Comparison of ENCODE assay signal across 24 cellular contexts in the genomic region with DNA sequence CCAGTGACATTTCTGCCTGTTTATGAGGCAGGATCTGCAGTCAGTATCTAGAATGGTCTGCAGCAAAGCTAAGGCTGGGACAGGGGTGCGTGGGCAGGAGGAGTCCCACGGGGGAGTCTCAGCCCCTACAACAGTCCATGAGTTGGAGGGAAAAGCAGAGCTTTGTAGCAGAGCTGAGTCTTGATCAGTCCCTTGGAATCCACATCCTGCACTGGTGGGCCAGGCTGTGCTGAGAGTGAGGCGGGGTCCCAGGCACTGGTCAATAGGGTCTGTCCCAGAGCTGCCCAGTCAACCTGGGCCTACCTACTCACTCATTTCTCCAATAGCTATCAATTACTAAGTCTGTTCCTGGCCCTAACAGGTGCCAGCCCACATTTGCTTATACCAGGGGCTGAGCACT. TPM values are rescaled to one million over a fixed set of nuclear protein-coding genes. Genes with fewer than 3 reads are reported as not detected.
DNase-seq lines count a peak whose midpoint lies in the region; ATAC-seq and TF ChIP-seq lines count a peak whose summit lies in the region.
"Had no signal": no experiment of that assay in that cellular context is flagged by ENCODE, and none has a peak within 500 bp of the region (broad histone marks: within the 10 kb centered on the region; RNA-seq: fewer than 3 reads in every experiment).

No MANE protein-coding gene starts in this region.

- H2BK20ac ChIP-seq in IMR-90 (ENCODE audit: low read depth, low read length): no peak overlapping the region

- no peak overlapping the region for H3K4me3 ChIP-seq in IMR-90 (ENCODE audit: insufficient read depth, low read depth, low read length)
- H3K4me3 ChIP-seq in osteoblast (ENCODE audit: insufficient read depth, low read length): no peak overlapping the region
- no peak overlapping the region for H3K4me3 ChIP-seq in upper lobe of right lung
- H3K4me3 ChIP-seq: GM23248 had no signal

- H4K91ac ChIP-seq in IMR-90 (ENCODE audit: insufficient read depth, low read depth, low read length): no peak overlapping the region

- no peak overlapping the region for H4K5ac ChIP-seq in IMR-90 (ENCODE audit: low read depth, low read length)

- no peak overlapping the region for H3K4me3 Mint-ChIP-seq in immature natural killer cell
- H3K4me3 Mint-ChIP-seq: CD4-positive, alpha-beta T cell; H9 had no signal

- POLR2A ChIA-PET in IMR-90 (lab: Charles Lee; ENCODE audit: unreplicated experiment): no interaction called here

- H3K18ac ChIP-seq in IMR-90 (ENCODE audit: low read depth, low read length): no peak overlapping the region

- H2AFZ ChIP-seq in IMR-90 (replicated peaks; ENCODE audit: low read length, poor library complexity): peak overlapping the region; percentile 8
- no peak overlapping the region for H2AFZ ChIP-seq in osteoblast (ENCODE audit: low read length)
- H2AFZ ChIP-seq: GM23248 had no signal

- CTCF ChIA-PET in IMR-90 (lab: Yijun Ruan, JAX): interaction anchor here (1.6 kb wide), 1 partner anchor 416 kb away, joined by 5 read pairs; no protein-coding TSS in a partner anchor

- no peak overlapping the region for H4K8ac ChIP-seq in IMR-90 (ENCODE audit: low read depth in 2 of 2, low read length in 2 of 2)

- DNase-seq in IMR-90 (no peak), osteoblast (ENCODE audit: insufficient read length, low spot score, missing footprints) (peak; percentile 10), upper lobe of right lung (peak; percentile 43), left ventricle myocardium superior (no peak), immature natural killer cell (no peak), NCI-H345 treated with DMSO at 0.1 percent for 48 hours (lab: John Stamatoyannopoulos, UW; ENCODE audit: unreplicated experiment) (no peak)
- DNase-seq: CD4-positive, alpha-beta T cell; DMS53; GM23248; H9; KG1; MM.1S; NCI-H2029 treated with DMSO at 0.1 percent for 48 hours; NCI-H2227 treated with DMSO at 0.1 percent for 48 hours; NCI-H510A; SIG-M5; SK-N-SH had no signal

- peaks cover 0 to 3% (median 0%) of the 10 kb centered on the region in 3 donors for H3K36me3 Mint-ChIP-seq in immature natural killer cell

- H3K27me3 ChIP-seq in IMR-90 (ENCODE audit: control insufficient read depth, insufficient read depth, low read length) (peaks cover 25% of the 10 kb centered on the region), osteoblast (ENCODE audit: insufficient read depth, low read length) (peaks cover 18% of the 10 kb centered on the region), upper lobe of right lung (peaks cover 5% of the 10 kb centered on the region)

- no peak overlapping the region for H2AK5ac ChIP-seq in IMR-90 (ENCODE audit: low read depth, low read length)

- H3K4me1 ChIP-seq in IMR-90 (ENCODE audit: control insufficient read depth, insufficient read depth, low read length) (0 out of 2 replicates have a peak, but pooled peaks cover 2% of the 10 kb centered on the region), osteoblast (ENCODE audit: insufficient read depth, low read length) (peaks cover 2% of the 10 kb centered on the region), upper lobe of right lung (peaks cover 4% of the 10 kb centered on the region)

- no peaks in the 10 kb centered on the region for H3K79me2 ChIP-seq in osteoblast (ENCODE audit: insufficient read depth, low read length)

- no peak overlapping the region for H3K4me2 ChIP-seq in IMR-90 (ENCODE audit: low read depth, low read length)
- no peak overlapping the region for H3K4me2 ChIP-seq in osteoblast (ENCODE audit: insufficient read depth, low read length)
- H3K4me2 ChIP-seq: SK-N-SH had no signal

- no peaks in the 10 kb centered on the region for H3K9me3 ChIP-seq in IMR-90 (ENCODE audit: control insufficient read depth, insufficient read depth, low read length)
- no peaks in the 10 kb centered on the region for H3K9me3 ChIP-seq in osteoblast (ENCODE audit: low read depth, low read length)
- H3K9me3 ChIP-seq in upper lobe of right lung: no peaks in the 10 kb centered on the region
- H3K9me3 ChIP-seq: SK-N-SH had no signal

- no TSS peak for BruUV-seq in IMR-90 (replicated peaks; lab: Mats Ljungman, UMichigan)

- ATAC-seq in IMR-90 (ENCODE audit: low read depth) (no peak), upper lobe of right lung (no peak), left ventricle myocardium superior (no peak)
- ATAC-seq: Panc1 had no signal

- in situ Hi-C loops in IMR-90 (cut with MboI; ENCODE audit: low sequenced_read_pairs): loop anchor here (5.0 to 10.0 kb wide), 3 partner anchors 191 to 583 kb away; no protein-coding TSS in a partner anchor

- no peak overlapping the region for H3K56ac ChIP-seq in IMR-90 (ENCODE audit: extremely low read depth, insufficient read depth, low read length)

- H2BK15ac ChIP-seq in IMR-90 (ENCODE audit: low read depth, low read length): no peak overlapping the region

- no peaks in the 10 kb centered on the region for H3K79me1 ChIP-seq in IMR-90 (ENCODE audit: low read depth in 1 of 2, low read length in 2 of 2)

- no peaks in the 10 kb centered on the region for H3K36me3 ChIP-seq in IMR-90 (ENCODE audit: control insufficient read depth, insufficient read depth, low read length)
- H3K36me3 ChIP-seq in osteoblast (ENCODE audit: insufficient read depth, low read length): no peaks in the 10 kb centered on the region
- H3K36me3 ChIP-seq in upper lobe of right lung: no peaks in the 10 kb centered on the region

- no peaks in the 10 kb centered on the region for H3K9me3 Mint-ChIP-seq in immature natural killer cell
- H3K9me3 Mint-ChIP-seq: CD4-positive, alpha-beta T cell; H9 had no signal

- intact Hi-C loops in IMR-90 (cut with micrococcal nuclease) (no loop called here), upper lobe of right lung (cut with DNase I) (loop anchor here (10.0 kb wide), 1 partner anchor 411 kb away; no protein-coding TSS in a partner anchor), left ventricle myocardium superior (cut with micrococcal nuclease) (no loop called here)

- no peak overlapping the region for H3K27ac ChIP-seq in IMR-90 (ENCODE audit: insufficient read depth, low read length)
- H3K27ac ChIP-seq in cingulate gyrus (ENCODE audit: low read depth, low read length): peak overlapping the region; percentile 5
- H3K27ac ChIP-seq in osteoblast (ENCODE audit: low read depth, low read length): no peak overlapping the region
- no peak overlapping the region for H3K27ac ChIP-seq in upper lobe of right lung
- H3K27ac ChIP-seq: GM23248, RWPE1 had no signal

- H3K14ac ChIP-seq in IMR-90 (replicated peaks; ENCODE audit: low read depth, low read length): no peak overlapping the region

- no peak overlapping the region for H2BK120ac ChIP-seq in IMR-90 (ENCODE audit: low read depth, low read length)

- H3K27me3 Mint-ChIP-seq in immature natural killer cell (ENCODE audit: low read depth in 3 of 3): peaks cover 5 to 13% (median 9%) of the 10 kb centered on the region in 3 donors

- H3K23ac ChIP-seq in IMR-90 (ENCODE audit: low read depth, low read length): no peak overlapping the region

- H3K9me1 ChIP-seq in IMR-90 (ENCODE audit: insufficient read depth, low read length): no peaks in the 10 kb centered on the region

- TF ChIP-seq CTCF in IMR-90 (conservative IDR thresholded peaks at IDR 0.05; ENCODE audit: low read depth, low read length): no peak
- no peak for TF ChIP-seq CTCF in osteoblast (IDR thresholded peaks at IDR 0.05; ENCODE audit: extremely low read depth, low read depth, low read length)
- no peak for TF ChIP-seq CTCF in upper lobe of right lung (IDR thresholded peaks at IDR 0.05)

- H4K20me1 ChIP-seq in IMR-90 (ENCODE audit: insufficient read depth, low read length) (no peaks in the 10 kb centered on the region), osteoblast (ENCODE audit: insufficient read depth, low read length) (peaks cover 7% of the 10 kb centered on the region)

- dilution Hi-C loops in IMR-90 (cut with HindIII; ENCODE audit: low sequenced_read_pairs, unreplicated experiment): no loop called here

- H2BK5ac ChIP-seq in IMR-90 (ENCODE audit: low read depth, low read length, poor library complexity, severe bottlenecking): no peak overlapping the region

- no peak overlapping the region for H3K4ac ChIP-seq in IMR-90 (ENCODE audit: low read depth, low read length)

- H3K27ac Mint-ChIP-seq in immature natural killer cell: no peak overlapping the region
- H3K27ac Mint-ChIP-seq: CD4-positive, alpha-beta T cell; H9 had no signal

- no peak for TF ChIP-seq RAD21 in IMR-90 (IDR thresholded peaks at IDR 0.05; ENCODE audit: low read length)

- no peak overlapping the region for H2AK9ac ChIP-seq in IMR-90 (replicated peaks; ENCODE audit: low read depth, low read length, poor library complexity)

- H3K9ac ChIP-seq in IMR-90 (ENCODE audit: low read depth, low read length): no peak overlapping the region
- H3K9ac ChIP-seq: GM23248, SK-N-SH had no signal

- H3K4me1 Mint-ChIP-seq in immature natural killer cell: peaks cover 21 to 28% of the 10 kb centered on the region in 2 donors

- no peak for TF ChIP-seq POLR2A in IMR-90 (IDR thresholded peaks at IDR 0.05; ENCODE audit: low read depth, low read length)

- no CpG with 5 or more reads among the region's 3 CpGs for WGBS in IMR-90 (ENCODE audit: extremely low coverage in 2 of 2, insufficient read length in 1 of 2), 2 experiments

TF ChIP-seq in IMR-90, 13 proteins besides CTCF, POLR2A, EP300 and RAD21:
- TF ChIP-seq MXI1 (IDR thresholded peaks at IDR 0.05; ENCODE audit: borderline replicate concordance, low read depth, low read length) (no peak), SMC3 (IDR thresholded peaks at IDR 0.05; ENCODE audit: low read depth, low read length) (no peak), RCOR1 (IDR thresholded peaks at IDR 0.05; ENCODE audit: insufficient replicate concordance, low read length) (no peak), CHD1 (IDR thresholded peaks at IDR 0.05; ENCODE audit: low read depth, low read length) (no peak), CEBPB (IDR thresholded peaks at IDR 0.05; ENCODE audit: low read depth, low read length) (no peak)

RNA-seq across cellular contexts. Expression of a gene that starts 5.9 kb away (rescaled TPM):
- total RNA-seq in IMR-90 (2012; rRNA removed): not detected in 2 replicates
- not detected in 2 replicates for polyA plus RNA-seq in IMR-90 (2012; rRNA removed)
- not detected in 2 replicates for polyA plus RNA-seq in IMR-90 (2012; cell fraction: cytosol; rRNA removed)
- polyA plus RNA-seq in IMR-90 (2012; cell fraction: nucleus; rRNA removed; ENCODE audit: low replicate concordance): not detected in 2 replicates
- total RNA-seq in osteoblast: not detected in 2 replicates
- total RNA-seq in upper lobe of right lung: 0.98 TPM
- 4.4 TPM for total RNA-seq in left ventricle myocardium superior
- polyA plus RNA-seq in immature natural killer cell: 1 to 10 TPM; 2.0 to 3.1 (median 2.1) TPM
- polyA plus RNA-seq: BJ, GM23248 had no signal

RNA-seq across cellular contexts. Expression of a gene that starts 54.9 kb away (rescaled TPM):
- total RNA-seq in IMR-90 (2012; rRNA removed): not detected in 2 replicates
- not detected in 2 replicates for polyA plus RNA-seq in IMR-90 (2012; rRNA removed)
- polyA plus RNA-seq in IMR-90 (2012; cell fraction: cytosol; rRNA removed): not detected in 2 replicates
- polyA plus RNA-seq in IMR-90 (2012; cell fraction: nucleus; rRNA removed; ENCODE audit: low replicate concordance): not detected in 2 replicates
- not detected in 2 replicates for total RNA-seq in osteoblast
- not detected for total RNA-seq in upper lobe of right lung
- not detected for total RNA-seq in left ventricle myocardium superior
- under 1 TPM in 1 of 3 donors, not detected in 2; 0.20 TPM for polyA plus RNA-seq in immature natural killer cell
- total RNA-seq: A172; CD4-positive, alpha-beta T cell; Daoy; G401; GM23248; H9 had no signal
- polyA plus RNA-seq: BJ, GM23248, SK-N-SH had no signal

Comparison
In these comparisons a context has a peak if more than half of its experiments do, and no peak if none do; other contexts are left out.
1. DNase-seq: peak in osteoblast (single experiment) and upper lobe of right lung (single experiment); none in IMR-90 (single experiment), left ventricle myocardium superior (single experiment), immature natural killer cell (0 of 3) and NCI-H345 treated with DMSO at 0.1 percent for 48 hours (single experiment).